ENCODE assay signal across 9 cellular contexts in genomic region chr11:72519220-72519881, GRCh38.
DNase-seq lines count a peak whose midpoint lies in the region; ATAC-seq and TF ChIP-seq lines count a peak whose summit lies in the region.
"Had no signal": no experiment of that assay in that cellular context is flagged by ENCODE, and none has a peak within 500 bp of the region (broad histone marks: within the 10 kb centered on the region; RNA-seq: fewer than 3 reads in every experiment).

No MANE protein-coding gene starts in this region.

- no peaks in the 10 kb centered on the region for H3K9me3 Mint-ChIP-seq in MCF 10A (ENCODE audit: unreplicated experiment)
- H3K9me3 Mint-ChIP-seq in activated T-cell treated with anti-CD3 and anti-CD28 coated beads, Interleukin-2, amount 50 U/mL, for 72 hours = no peaks in the 10 kb centered on the region

- H3K27me3 Mint-ChIP-seq in MCF 10A (ENCODE audit: insufficient read depth, unreplicated experiment) = no peaks in the 10 kb centered on the region
- H3K27me3 Mint-ChIP-seq in activated T-cell treated with anti-CD3 and anti-CD28 coated beads, Interleukin-2, amount 50 U/mL, for 72 hours (ENCODE audit: low read depth) = no peaks in the 10 kb centered on the region

- no TSS peak for BruUV-seq in MCF 10A (replicated peaks; lab: Mats Ljungman, UMichigan)

- no peaks in the 10 kb centered on the region for H3K9me3 ChIP-seq in right lobe of liver
- H3K9me3 ChIP-seq in upper lobe of right lung = no peaks in the 10 kb centered on the region

- POLR2A ChIA-PET in MCF 10A (lab: Yijun Ruan, JAX) = no interaction called here

- WGBS in right lobe of liver (ENCODE audit: insufficient coverage, low coverage, low lambda C conversion rate, missing lambda C conversion rate) = 38% methylated on average over 8 of the region's 8 CpGs

- H3K27me3 ChIP-seq in right lobe of liver = no peaks in the 10 kb centered on the region
- H3K27me3 ChIP-seq in upper lobe of right lung = no peaks in the 10 kb centered on the region

- DNase-seq in T47D (ENCODE audit: low read depth in 1 of 2, low spot score in 1 of 2) (peak; percentile 28 to 32), MCF 10A (ENCODE audit: unreplicated experiment) (no peak), right lobe of liver (no peak), upper lobe of right lung (no peak), midbrain (lab: John Stamatoyannopoulos, UW) (no peak), SIG-M5 treated with dmso at 0.1 percent for 504 hours (lab: John Stamatoyannopoulos, UW; ENCODE audit: unreplicated experiment) (no peak), mesenteric fat pad (ENCODE audit: low spot score) (no peak)
- peak in 1 of 2 donors; percentile 2 for DNase-seq in activated T-cell treated with anti-CD3 and anti-CD28 coated beads, Interleukin-2, amount 50 U/mL, for 72 hours
- DNase-seq: NCI-H526 had no signal

- no peak for TF ChIP-seq POLR2A in right lobe of liver (IDR thresholded peaks at IDR 0.05)

- H3K4me3 ChIP-seq in right lobe of liver (peak overlapping the region in 1 of 3 donors; percentile 9), upper lobe of right lung (peak overlapping the region; percentile 39)

- no peak overlapping the region for H3K27ac ChIP-seq in right lobe of liver
- H3K27ac ChIP-seq in upper lobe of right lung = peak overlapping the region; percentile 55

- CTCF ChIA-PET in MCF 10A (lab: Yijun Ruan, JAX) = interaction anchor here (0.5 kb wide), 1 partner anchor 48 kb away, joined by 3 read pairs; no protein-coding TSS in a partner anchor

- no peak overlapping the region for H3K4me3 Mint-ChIP-seq in MCF 10A (ENCODE audit: unreplicated experiment)
- H3K4me3 Mint-ChIP-seq in activated T-cell treated with anti-CD3 and anti-CD28 coated beads, Interleukin-2, amount 50 U/mL, for 72 hours = peak overlapping the region; percentile 46 to 86

- intact Hi-C loops in MCF 10A (cut with micrococcal nuclease) = no loop called here
- intact Hi-C loops in right lobe of liver (cut with DNase I) = no loop called here
- intact Hi-C loops in upper lobe of right lung (cut with DNase I) = no loop called here

- H3K36me3 ChIP-seq in right lobe of liver (no peaks in the 10 kb centered on the region), upper lobe of right lung (no peaks in the 10 kb centered on the region)

- in situ Hi-C loops in T47D (cut with HindIII; ENCODE audit: low pct_unique_long_range_greater_than_20kb, low sequenced_read_pairs) = no loop called here

- TF ChIP-seq CTCF in MCF 10A (IDR thresholded peaks at IDR 0.05; ENCODE audit: unreplicated experiment) (no peak), right lobe of liver (IDR thresholded peaks at IDR 0.05) (no peak), upper lobe of right lung (IDR thresholded peaks at IDR 0.05) (no peak)

- no peak overlapping the region for H3K27ac Mint-ChIP-seq in MCF 10A (ENCODE audit: low read depth, unreplicated experiment)
- peak overlapping the region; percentile 66 for H3K27ac Mint-ChIP-seq in activated T-cell treated with anti-CD3 and anti-CD28 coated beads, Interleukin-2, amount 50 U/mL, for 72 hours

- no peaks in the 10 kb centered on the region for H3K36me3 Mint-ChIP-seq in MCF 10A (ENCODE audit: insufficient read depth, unreplicated experiment)
- no peaks in the 10 kb centered on the region for H3K36me3 Mint-ChIP-seq in activated T-cell treated with anti-CD3 and anti-CD28 coated beads, Interleukin-2, amount 50 U/mL, for 72 hours (ENCODE audit: insufficient read depth in 2 of 2)

- no peaks in the 10 kb centered on the region for H3K4me1 Mint-ChIP-seq in MCF 10A (ENCODE audit: insufficient read depth, unreplicated experiment)
- H3K4me1 Mint-ChIP-seq in activated T-cell treated with anti-CD3 and anti-CD28 coated beads, Interleukin-2, amount 50 U/mL, for 72 hours (ENCODE audit: low read depth) = peaks cover 33% of the 10 kb centered on the region

- H3K4me1 ChIP-seq in right lobe of liver (no peaks in the 10 kb centered on the region), upper lobe of right lung (peaks cover 6% of the 10 kb centered on the region)

- peak; percentile 56 to 64 for ATAC-seq in activated T-cell treated with anti-CD3 and anti-CD28 coated beads, Interleukin-2, amount 50 U/mL, for 72 hours (replicated peaks in 1 of 2)
- peak; percentile 38 to 59 (median 54) for ATAC-seq in right lobe of liver
- peak; percentile 43 for ATAC-seq in upper lobe of right lung

Comparison
In these comparisons a context has a peak if more than half of its experiments do, and no peak if none do; other contexts are left out.
1. DNase-seq: peak in T47D (2 of 2); none in MCF 10A (single experiment), right lobe of liver (0 of 3), upper lobe of right lung (single experiment), midbrain (single experiment), SIG-M5 treated with dmso at 0.1 percent for 504 hours (single experiment) and mesenteric fat pad (single experiment).
2. Peak in every context shown above with its lines, with median percentiles within 50 percentile points of each other: ATAC-seq.